ENCODE assay signal across 13 cellular contexts in the genomic region with DNA sequence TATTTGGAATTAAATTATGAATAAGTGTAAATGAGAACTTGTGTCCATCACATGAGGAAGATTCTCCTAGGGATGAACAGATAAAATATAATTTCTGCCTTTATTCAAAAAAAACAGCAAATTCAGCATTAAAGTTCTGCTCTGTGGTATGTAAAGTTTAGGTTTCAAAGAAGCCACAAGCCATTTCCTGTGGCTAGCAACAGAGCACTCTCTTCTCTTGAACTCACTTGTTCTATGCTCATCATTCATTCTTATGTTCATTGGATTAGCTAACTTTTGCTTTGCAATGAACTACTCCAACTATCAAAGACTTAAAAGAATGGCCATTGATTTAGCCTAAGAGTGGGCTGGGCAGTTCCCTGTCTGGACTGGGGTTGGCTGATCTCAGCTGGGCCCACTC. TPM values are rescaled to one million over a fixed set of nuclear protein-coding genes. Genes with fewer than 3 reads are reported as not detected.
DNase-seq lines count a peak whose midpoint lies in the region; ATAC-seq and TF ChIP-seq lines count a peak whose summit lies in the region.
"Had no signal": no experiment of that assay in that cellular context is flagged by ENCODE, and none has a peak within 500 bp of the region (broad histone marks: within the 10 kb centered on the region; RNA-seq: fewer than 3 reads in every experiment).

No MANE protein-coding gene starts in this region.

- H3K4me2 ChIP-seq in IMR-90 (ENCODE audit: low read depth, low read length): no peak overlapping the region
- H3K4me2 ChIP-seq: GM23338 had no signal

- no peak overlapping the region for H3K18ac ChIP-seq in IMR-90 (ENCODE audit: low read depth, low read length)

- no peak overlapping the region for H3K4me3 ChIP-seq in IMR-90 (ENCODE audit: insufficient read depth, low read depth, low read length)
- H3K4me3 ChIP-seq: GM23338 had no signal

- H3K9me1 ChIP-seq in IMR-90 (ENCODE audit: insufficient read depth, low read length): no peaks in the 10 kb centered on the region

- H3K4ac ChIP-seq in IMR-90 (ENCODE audit: low read depth, low read length): no peak overlapping the region

- no peak overlapping the region for H2AK5ac ChIP-seq in IMR-90 (ENCODE audit: low read depth, low read length)

- H3K23ac ChIP-seq in IMR-90 (ENCODE audit: low read depth, low read length): no peak overlapping the region

- no peak overlapping the region for H4K8ac ChIP-seq in IMR-90 (ENCODE audit: low read depth in 2 of 2, low read length in 2 of 2)

- ATAC-seq in GM21737 (IDR thresholded peaks at IDR 0.05; ENCODE audit: unreplicated experiment) (peak; percentile 77), IMR-90 (ENCODE audit: low read depth) (no peak)
- peak; percentile 75 to 85 for ATAC-seq in natural killer cell treated with Interleukin-12 subunit alpha and Interleukin-12 subunit beta and Interleukin-15 and Interleukin-18, amount 100 ng/mL, for 72 hours
- ATAC-seq: GM23338 had no signal

- H3K79me1 ChIP-seq in IMR-90 (ENCODE audit: low read depth in 1 of 2, low read length in 2 of 2): no peaks in the 10 kb centered on the region

- H3K9ac ChIP-seq in IMR-90 (ENCODE audit: low read depth, low read length): no peak overlapping the region

- H3K27ac ChIP-seq in IMR-90 (ENCODE audit: insufficient read depth, low read length): no peak overlapping the region

- DNase-seq in activated CD4-positive, alpha-beta T cell treated with anti-CD3 and anti-CD28 coated beads, Interleukin-2, amount 10 ng/mL, durations not matched to agents 7 days and 5 days: peak; percentile 66
- DNase-seq in activated CD4-positive, alpha-beta T cell treated with anti-CD3 and anti-CD28 coated beads, Interleukin-2, amount 50 U/mL, for 1 hour: no peak
- DNase-seq in IMR-90: no peak
- no peak for DNase-seq in natural killer cell treated with Interleukin-12 subunit alpha and Interleukin-12 subunit beta and Interleukin-15 and Interleukin-18, amount 100 ng/mL, for 72 hours (ENCODE audit: low spot score)
- no peak for DNase-seq in NCI-H2227 (lab: John Stamatoyannopoulos, UW; ENCODE audit: unreplicated experiment)
- DNase-seq in stimulated activated CD8-positive, alpha-beta memory T cell treated with anti-CD3 and anti-CD28 coated beads, Interleukin-4, amount 100 ng/mL, for 48 hours: no peak
- no peak for DNase-seq in DMS114 treated with DMSO at 0.1 percent for 48 hours (lab: John Stamatoyannopoulos, UW; ENCODE audit: unreplicated experiment)
- DNase-seq: activated CD4-positive, alpha-beta T cell treated with anti-CD3 and anti-CD28 coated beads for 48 hours; kidney had no signal

- peak overlapping the region; percentile 34 for H3K4me3 Mint-ChIP-seq in activated CD4-positive, alpha-beta T cell treated with anti-CD3 and anti-CD28 coated beads, Interleukin-2, amount 10 ng/mL, durations not matched to agents 7 days and 5 days
- H3K4me3 Mint-ChIP-seq in natural killer cell treated with Interleukin-12 subunit alpha and Interleukin-12 subunit beta and Interleukin-15 and Interleukin-18, amount 100 ng/mL, for 72 hours: peak overlapping the region; percentile 53
- H3K4me3 Mint-ChIP-seq: dendritic cell treated with granulocyte-macrophage colony-stimulating factor and Interleukin-4, amounts not matched to agents 40 ng/mL and 50 ng/mL, for 4 days; GM23338 had no signal

- peaks cover 22% of the 10 kb centered on the region for H3K9me3 Mint-ChIP-seq in activated CD4-positive, alpha-beta T cell treated with anti-CD3 and anti-CD28 coated beads, Interleukin-2, amount 10 ng/mL, durations not matched to agents 7 days and 5 days
- H3K9me3 Mint-ChIP-seq in natural killer cell treated with Interleukin-12 subunit alpha and Interleukin-12 subunit beta and Interleukin-15 and Interleukin-18, amount 100 ng/mL, for 72 hours: no peaks in the 10 kb centered on the region

- no peak overlapping the region for H2BK5ac ChIP-seq in IMR-90 (ENCODE audit: low read depth, low read length, poor library complexity, severe bottlenecking)

- peaks cover 35% of the 10 kb centered on the region for H3K4me1 Mint-ChIP-seq in activated CD4-positive, alpha-beta T cell treated with anti-CD3 and anti-CD28 coated beads, Interleukin-2, amount 10 ng/mL, durations not matched to agents 7 days and 5 days
- H3K4me1 Mint-ChIP-seq in natural killer cell treated with Interleukin-12 subunit alpha and Interleukin-12 subunit beta and Interleukin-15 and Interleukin-18, amount 100 ng/mL, for 72 hours (ENCODE audit: low read depth in 2 of 2): peaks cover 17 to 25% of the 10 kb centered on the region in 2 donors

- H4K91ac ChIP-seq in IMR-90 (ENCODE audit: insufficient read depth, low read depth, low read length): no peak overlapping the region

- no peak for TF ChIP-seq RAD21 in IMR-90 (IDR thresholded peaks at IDR 0.05; ENCODE audit: low read length)

- intact Hi-C loops in IMR-90 (cut with micrococcal nuclease): no loop called here

- H3K27me3 ChIP-seq in IMR-90 (ENCODE audit: control insufficient read depth, insufficient read depth, low read length): no peaks in the 10 kb centered on the region; the same call in none of the 2 replicates

- no peaks in the 10 kb centered on the region for H3K4me1 ChIP-seq in IMR-90 (ENCODE audit: control insufficient read depth, insufficient read depth, low read length)

- no peaks in the 10 kb centered on the region for H4K20me1 ChIP-seq in IMR-90 (ENCODE audit: insufficient read depth, low read length)

- H2AK9ac ChIP-seq in IMR-90 (replicated peaks; ENCODE audit: low read depth, low read length, poor library complexity): no peak overlapping the region

- TF ChIP-seq POLR2A in IMR-90 (IDR thresholded peaks at IDR 0.05; ENCODE audit: low read depth, low read length): no peak

- no peak overlapping the region for H2AFZ ChIP-seq in IMR-90 (replicated peaks; ENCODE audit: low read length, poor library complexity)
- H2AFZ ChIP-seq: GM23338 had no signal

- no peak overlapping the region for H2BK15ac ChIP-seq in IMR-90 (ENCODE audit: low read depth, low read length)

- no peak overlapping the region for H2BK20ac ChIP-seq in IMR-90 (ENCODE audit: low read depth, low read length)

- no peak overlapping the region for H4K5ac ChIP-seq in IMR-90 (ENCODE audit: low read depth, low read length)

- in situ Hi-C loops in IMR-90 (cut with MboI; ENCODE audit: low sequenced_read_pairs): no loop called here

- CTCF ChIA-PET in activated CD4-positive, alpha-beta T cell treated with anti-CD3 and anti-CD28 coated beads, Interleukin-2, amount 10 ng/mL, durations not matched to agents 7 days and 5 days (lab: Charles Lee): interaction anchor here (1.3 to 1.8 kb wide), 2 partner anchors 14 to 19 kb away, joined by 3 to 5 read pairs; no protein-coding TSS in a partner anchor
- CTCF ChIA-PET in IMR-90 (lab: Yijun Ruan, JAX): no interaction called here

- peaks cover 13% of the 10 kb centered on the region for H3K27me3 Mint-ChIP-seq in activated CD4-positive, alpha-beta T cell treated with anti-CD3 and anti-CD28 coated beads, Interleukin-2, amount 10 ng/mL, durations not matched to agents 7 days and 5 days
- peaks cover 33 to 48% of the 10 kb centered on the region in 2 donors for H3K27me3 Mint-ChIP-seq in natural killer cell treated with Interleukin-12 subunit alpha and Interleukin-12 subunit beta and Interleukin-15 and Interleukin-18, amount 100 ng/mL, for 72 hours

- H3K9me3 ChIP-seq in IMR-90 (ENCODE audit: control insufficient read depth, insufficient read depth, low read length): no peaks in the 10 kb centered on the region

- dilution Hi-C loops in IMR-90 (cut with HindIII; ENCODE audit: low sequenced_read_pairs, unreplicated experiment): no loop called here

- H3K36me3 ChIP-seq in IMR-90 (ENCODE audit: control insufficient read depth, insufficient read depth, low read length): no peaks in the 10 kb centered on the region

- no peak overlapping the region for H3K56ac ChIP-seq in IMR-90 (ENCODE audit: extremely low read depth, insufficient read depth, low read length)

- peaks cover 24% of the 10 kb centered on the region for H3K36me3 Mint-ChIP-seq in activated CD4-positive, alpha-beta T cell treated with anti-CD3 and anti-CD28 coated beads, Interleukin-2, amount 10 ng/mL, durations not matched to agents 7 days and 5 days (ENCODE audit: low read depth)
- H3K36me3 Mint-ChIP-seq in natural killer cell treated with Interleukin-12 subunit alpha and Interleukin-12 subunit beta and Interleukin-15 and Interleukin-18, amount 100 ng/mL, for 72 hours: peaks cover 6% of the 10 kb centered on the region

- peak overlapping the region; percentile 66 for H3K27ac Mint-ChIP-seq in activated CD4-positive, alpha-beta T cell treated with anti-CD3 and anti-CD28 coated beads, Interleukin-2, amount 10 ng/mL, durations not matched to agents 7 days and 5 days
- no peak overlapping the region for H3K27ac Mint-ChIP-seq in natural killer cell treated with Interleukin-12 subunit alpha and Interleukin-12 subunit beta and Interleukin-15 and Interleukin-18, amount 100 ng/mL, for 72 hours
- H3K27ac Mint-ChIP-seq: dendritic cell treated with granulocyte-macrophage colony-stimulating factor and Interleukin-4, amounts not matched to agents 40 ng/mL and 50 ng/mL, for 4 days; GM23338 had no signal

- H2BK120ac ChIP-seq in IMR-90 (ENCODE audit: low read depth, low read length): no peak overlapping the region

- TF ChIP-seq CTCF in IMR-90 (conservative IDR thresholded peaks at IDR 0.05; ENCODE audit: low read depth, low read length): no peak

- POLR2A ChIA-PET in activated CD4-positive, alpha-beta T cell treated with anti-CD3 and anti-CD28 coated beads, Interleukin-2, amount 10 ng/mL, durations not matched to agents 7 days and 5 days (lab: Charles Lee): no interaction called here
- POLR2A ChIA-PET in IMR-90 (lab: Charles Lee; ENCODE audit: unreplicated experiment): no interaction called here

- BruUV-seq in IMR-90 (replicated peaks; lab: Mats Ljungman, UMichigan): no TSS peak

- no peak overlapping the region for H3K14ac ChIP-seq in IMR-90 (replicated peaks; ENCODE audit: low read depth, low read length)

RNA-seq across cellular contexts. Expression of a gene that starts 20.8 kb away (rescaled TPM):
- 100 to 1,000 TPM in 1 of 2 experiments, 10 to 100 TPM in 1; 88.7 to 110 TPM for total RNA-seq in activated CD4-positive, alpha-beta T cell treated with anti-CD3 and anti-CD28 coated beads, Interleukin-2, amount 10 ng/mL, durations not matched to agents 7 days and 5 days
- total RNA-seq in IMR-90 (2012; rRNA removed): 27.1 and 69.2 TPM in 2 replicates
- polyA plus RNA-seq in IMR-90 (2012; rRNA removed): 61.4 and 65.6 TPM in 2 replicates
- polyA plus RNA-seq in IMR-90 (2012; cell fraction: cytosol; rRNA removed): 5.4 and 8.9 TPM in 2 replicates
- polyA plus RNA-seq in IMR-90 (2012; cell fraction: nucleus; rRNA removed; ENCODE audit: low replicate concordance): 1.3 and 16.6 TPM in 2 replicates
- 10 to 100 TPM; 80.2 to 99.4 TPM for total RNA-seq in natural killer cell treated with Interleukin-12 subunit alpha and Interleukin-12 subunit beta and Interleukin-15 and Interleukin-18, amount 100 ng/mL, for 72 hours

RNA-seq across cellular contexts. Expression of a gene that starts 39.1 kb away (rescaled TPM):
- not detected for total RNA-seq in activated CD4-positive, alpha-beta T cell treated with anti-CD3 and anti-CD28 coated beads, Interleukin-2, amount 10 ng/mL, durations not matched to agents 7 days and 5 days
- total RNA-seq in IMR-90 (2012; rRNA removed): not detected in 2 replicates
- not detected in 2 replicates for polyA plus RNA-seq in IMR-90 (2012; rRNA removed)
- not detected in 2 replicates for polyA plus RNA-seq in IMR-90 (2012; cell fraction: cytosol; rRNA removed)
- not detected in 2 replicates for polyA plus RNA-seq in IMR-90 (2012; cell fraction: nucleus; rRNA removed; ENCODE audit: low replicate concordance)
- total RNA-seq in natural killer cell treated with Interleukin-12 subunit alpha and Interleukin-12 subunit beta and Interleukin-15 and Interleukin-18, amount 100 ng/mL, for 72 hours: not detected
- total RNA-seq: GM23338, kidney had no signal
- polyA plus RNA-seq: AG04450, GM23338 had no signal
